ENCODE assay signal across 1 cellular context in genomic region chr1:171313319-171313834, GRCh38.
TF ChIP-seq lines count a peak whose summit lies in the region.

No MANE protein-coding gene starts in this region.

TF ChIP-seq in GM12878, 131 proteins besides CTCF, POLR2A, EP300 and RAD21:
- TF ChIP-seq POU2F2 (IDR thresholded peaks at IDR 0.05; ENCODE audit: borderline replicate concordance, low read depth, low read length) (0 out of 3 replicates have a peak, but pooled peaks have one; percentile 36), ZSCAN29 (IDR thresholded peaks at IDR 0.05) (no peak), CHD4 (IDR thresholded peaks at IDR 0.05) (no peak), TBL1XR1 (IDR thresholded peaks at IDR 0.05; ENCODE audit: low read depth, low read length) (0 out of 2 replicates have a peak, but pooled peaks have one; percentile 21), BHLHE40 (IDR thresholded peaks at IDR 0.05; ENCODE audit: borderline replicate concordance in 1 of 2, low read depth in 2 of 2, low read length in 1 of 2) (peak; percentile 52 to 56; a peak in 2 of 4 replicates), ZZZ3 (IDR thresholded peaks at IDR 0.05; ENCODE audit: control insufficient read depth, insufficient read length, low read depth) (no peak), RUNX3 (IDR thresholded peaks at IDR 0.05; ENCODE audit: low read length) (peak; percentile 37; the same call in 1 of the 2 replicates), ZBTB33 (IDR thresholded peaks at IDR 0.05) (no peak), CBX5 (IDR thresholded peaks at IDR 0.05; ENCODE audit: low read depth) (no peak), IKZF1 (conservative IDR thresholded peaks at IDR 0.05) (0 out of 2 replicates have a peak, but pooled peaks have one; percentile 9)
- TF ChIP-seq, protein P1, sequence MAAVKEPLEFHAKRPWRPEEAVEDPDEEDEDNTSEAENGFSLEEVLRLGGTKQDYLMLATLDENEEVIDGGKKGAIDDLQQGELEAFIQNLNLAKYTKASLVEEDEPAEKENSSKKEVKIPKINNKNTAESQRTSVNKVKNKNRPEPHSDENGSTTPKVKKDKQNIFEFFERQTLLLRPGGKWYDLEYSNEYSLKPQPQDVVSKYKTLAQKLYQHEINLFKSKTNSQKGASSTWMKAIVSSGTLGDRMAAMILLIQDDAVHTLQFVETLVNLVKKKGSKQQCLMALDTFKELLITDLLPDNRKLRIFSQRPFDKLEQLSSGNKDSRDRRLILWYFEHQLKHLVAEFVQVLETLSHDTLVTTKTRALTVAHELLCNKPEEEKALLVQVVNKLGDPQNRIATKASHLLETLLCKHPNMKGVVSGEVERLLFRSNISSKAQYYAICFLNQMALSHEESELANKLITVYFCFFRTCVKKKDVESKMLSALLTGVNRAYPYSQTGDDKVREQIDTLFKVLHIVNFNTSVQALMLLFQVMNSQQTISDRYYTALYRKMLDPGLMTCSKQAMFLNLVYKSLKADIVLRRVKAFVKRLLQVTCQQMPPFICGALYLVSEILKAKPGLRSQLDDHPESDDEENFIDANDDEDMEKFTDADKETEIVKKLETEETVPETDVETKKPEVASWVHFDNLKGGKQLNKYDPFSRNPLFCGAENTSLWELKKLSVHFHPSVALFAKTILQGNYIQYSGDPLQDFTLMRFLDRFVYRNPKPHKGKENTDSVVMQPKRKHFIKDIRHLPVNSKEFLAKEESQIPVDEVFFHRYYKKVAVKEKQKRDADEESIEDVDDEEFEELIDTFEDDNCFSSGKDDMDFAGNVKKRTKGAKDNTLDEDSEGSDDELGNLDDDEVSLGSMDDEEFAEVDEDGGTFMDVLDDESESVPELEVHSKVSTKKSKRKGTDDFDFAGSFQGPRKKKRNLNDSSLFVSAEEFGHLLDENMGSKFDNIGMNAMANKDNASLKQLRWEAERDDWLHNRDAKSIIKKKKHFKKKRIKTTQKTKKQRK (IDR thresholded peaks at IDR 0.05; ENCODE audit: low read depth, low read length), result no peak
